17 cellular contexts compared by ENCODE assay signal in the genomic region with DNA sequence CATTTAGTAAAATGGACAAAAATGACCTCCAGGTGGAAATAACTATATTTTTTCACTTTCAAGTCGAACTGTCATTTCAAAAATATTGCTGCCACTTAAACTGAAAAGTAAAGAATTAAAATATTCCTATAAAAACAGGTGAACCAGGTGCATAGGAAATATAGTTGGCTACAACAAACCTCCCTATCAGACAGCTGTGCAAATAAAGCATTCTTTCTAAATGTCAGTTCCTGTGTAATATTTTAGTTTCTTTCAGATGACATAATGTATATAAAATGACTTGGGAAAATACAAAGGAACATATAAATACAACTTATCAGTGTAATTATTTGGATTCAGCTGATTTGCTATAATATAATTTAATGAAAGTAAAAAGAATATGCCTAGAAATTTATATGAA.
"Had no signal": no experiment of that assay in that cellular context is flagged by ENCODE, and none has a peak within 500 bp of the region (broad histone marks: within the 10 kb centered on the region; RNA-seq: fewer than 3 reads in every experiment).

No MANE protein-coding gene starts in this region.

- H3K36me3 ChIP-seq: lower lobe of right lung, tibial artery had no signal

- H3K36me3 Mint-ChIP-seq: WTC11 had no signal

- H3K4me3 Mint-ChIP-seq: activated CD4-positive, alpha-beta memory T cell treated with anti-CD3 and anti-CD28 coated beads, Interleukin-2, amount 10 ng/mL, durations not matched to agents 7 days and 5 days; activated T-cell treated with anti-CD3 and anti-CD28 coated beads, Interleukin-2, amount 50 U/mL, for 24 hours; nephron; WTC11 had no signal

- H3K27ac Mint-ChIP-seq: activated CD4-positive, alpha-beta memory T cell treated with anti-CD3 and anti-CD28 coated beads, Interleukin-2, amount 10 ng/mL, durations not matched to agents 7 days and 5 days; activated naive CD4-positive, alpha-beta T cell treated with anti-CD3 and anti-CD28 coated beads, Interleukin-2, amount 50 U/mL, for 72 hours; activated T-cell treated with anti-CD3 and anti-CD28 coated beads, Interleukin-2, amount 50 U/mL, for 24 hours; nephron; progenitor cell of endocrine pancreas; WTC11 had no signal

- H3K4me3 ChIP-seq: lower lobe of right lung, skin epidermis, tibial artery had no signal

- H3K27me3 ChIP-seq: tibial artery had no signal

- H3K27me3 Mint-ChIP-seq: activated CD4-positive, alpha-beta memory T cell treated with anti-CD3 and anti-CD28 coated beads, Interleukin-2, amount 10 ng/mL, durations not matched to agents 7 days and 5 days; activated T-cell treated with anti-CD3 and anti-CD28 coated beads, Interleukin-2, amount 50 U/mL, for 24 hours had no signal

- DNase-seq: activated CD4-positive, alpha-beta memory T cell treated with anti-CD3 and anti-CD28 coated beads, Interleukin-2, amount 10 ng/mL, durations not matched to agents 7 days and 5 days; activated CD4-positive, alpha-beta T cell treated with anti-CD3 and anti-CD28 coated beads for 4 hours; activated effector memory CD4-positive, alpha-beta T cell treated with anti-CD3 and anti-CD28 coated beads, Interleukin-2, amount 50 U/mL, for 16 hours; activated T-cell treated with anti-CD3 and anti-CD28 coated beads, Interleukin-2, amount 50 U/mL, for 24 hours; left colon; lower lobe of right lung; nucleus accumbens; right cardiac atrium; stimulated activated CD4-positive, alpha-beta T cell treated with anti-CD3 and anti-CD28 coated beads, Interleukin-4, amount 100 ng/mL, for 24 hours; stimulated activated naive CD4-positive, alpha-beta T cell; tibial artery had no signal

- H3K4me1 ChIP-seq: lower lobe of right lung, tibial artery had no signal

- H3K9me3 Mint-ChIP-seq: activated CD4-positive, alpha-beta memory T cell treated with anti-CD3 and anti-CD28 coated beads, Interleukin-2, amount 10 ng/mL, durations not matched to agents 7 days and 5 days; activated T-cell treated with anti-CD3 and anti-CD28 coated beads, Interleukin-2, amount 50 U/mL, for 24 hours; nephron; WTC11 had no signal

- ATAC-seq: activated naive CD4-positive, alpha-beta T cell treated with anti-CD3 and anti-CD28 coated beads, Interleukin-2, amount 50 U/mL, for 72 hours; esophagus mucosa; left colon; lower lobe of right lung; right cardiac atrium; WTC11 had no signal

- H3K4me1 Mint-ChIP-seq: activated CD4-positive, alpha-beta memory T cell treated with anti-CD3 and anti-CD28 coated beads, Interleukin-2, amount 10 ng/mL, durations not matched to agents 7 days and 5 days; nephron had no signal

- H3K9me3 ChIP-seq: lower lobe of right lung, tibial artery had no signal

- H3K27ac ChIP-seq: lower lobe of right lung, skin epidermis, tibial artery had no signal
